Comparison of ENCODE assay signal across 17 cellular contexts in the genomic region with DNA sequence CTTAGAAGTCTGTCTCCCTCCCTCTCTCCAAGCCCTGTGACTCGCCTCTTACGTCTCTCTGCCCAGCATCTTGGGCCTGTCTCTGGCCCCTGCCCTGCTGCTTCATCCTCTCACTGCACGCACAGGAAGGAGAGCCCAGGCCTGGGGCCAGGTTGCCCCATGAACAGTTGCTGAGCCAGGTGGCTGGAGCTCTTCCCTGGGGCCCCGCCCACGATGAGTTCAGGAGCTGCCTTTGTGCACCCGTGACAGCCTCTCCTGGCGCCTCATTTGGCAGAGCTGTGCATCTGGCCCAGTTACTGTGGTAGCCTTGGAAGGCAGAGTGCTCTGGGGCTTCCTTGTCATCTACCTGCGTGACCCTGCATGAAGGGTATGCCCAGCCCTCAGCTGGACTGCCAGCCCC. TPM values are rescaled to one million over a fixed set of nuclear protein-coding genes. Genes with fewer than 3 reads are reported as not detected.
DNase-seq lines count a peak whose midpoint lies in the region; ATAC-seq lines count a peak whose summit lies in the region.
"Had no signal": no experiment of that assay in that cellular context is flagged by ENCODE, and none has a peak within 500 bp of the region (broad histone marks: within the 10 kb centered on the region; RNA-seq: fewer than 3 reads in every experiment).

No MANE protein-coding gene starts in this region.

- DNase-seq in NCI-H2081 (lab: John Stamatoyannopoulos, UW) (peak; percentile 33 to 39), NCI-H2081 treated with DMSO at 0.1 percent for 48 hours (lab: John Stamatoyannopoulos, UW) (no peak), NCI-H2171 treated with DMSO at 0.1 percent for 48 hours (lab: John Stamatoyannopoulos, UW) (peak; percentile 97), cerebellum (ENCODE audit: low spot score) (peak; percentile 91), pons (ENCODE audit: low spot score) (peak; percentile 2)
- DNase-seq in natural killer cell treated with Interleukin-12 subunit alpha and Interleukin-12 subunit beta and Interleukin-15 and Interleukin-18, amount 100 ng/mL, for 72 hours (ENCODE audit: low spot score) = no peak
- DNase-seq: activated CD4-positive, alpha-beta memory T cell treated with anti-CD3 and anti-CD28 coated beads, Interleukin-2, amount 10 ng/mL, durations not matched to agents 7 days and 5 days; amygdala; CD8-positive, alpha-beta memory T cell; cortex of kidney; NCI-H1092 treated with DMSO at 0.1 percent for 48 hours had no signal

- H3K36me3 Mint-ChIP-seq in natural killer cell treated with Interleukin-12 subunit alpha and Interleukin-12 subunit beta and Interleukin-15 and Interleukin-18, amount 100 ng/mL, for 72 hours = no peaks in the 10 kb centered on the region
- no peaks in the 10 kb centered on the region for H3K36me3 Mint-ChIP-seq in activated T-helper 17 cell treated with anti-CD3 and anti-CD28 coated beads, Interleukin-2, amount 50 U/mL, for 72 hours (ENCODE audit: low read depth)
- H3K36me3 Mint-ChIP-seq: CD8-positive, alpha-beta memory T cell had no signal

- no peaks in the 10 kb centered on the region for H3K9me3 Mint-ChIP-seq in natural killer cell treated with Interleukin-12 subunit alpha and Interleukin-12 subunit beta and Interleukin-15 and Interleukin-18, amount 100 ng/mL, for 72 hours
- no peaks in the 10 kb centered on the region for H3K9me3 Mint-ChIP-seq in activated T-helper 17 cell treated with anti-CD3 and anti-CD28 coated beads, Interleukin-2, amount 50 U/mL, for 72 hours
- H3K9me3 Mint-ChIP-seq: activated CD4-positive, alpha-beta memory T cell treated with anti-CD3 and anti-CD28 coated beads, Interleukin-2, amount 10 ng/mL, durations not matched to agents 7 days and 5 days; CD8-positive, alpha-beta memory T cell had no signal

- no peak for ATAC-seq in natural killer cell treated with Interleukin-12 subunit alpha and Interleukin-12 subunit beta and Interleukin-15 and Interleukin-18, amount 100 ng/mL, for 72 hours
- ATAC-seq in activated T-helper 17 cell treated with anti-CD3 and anti-CD28 coated beads, Interleukin-2, amount 50 U/mL, for 72 hours (replicated peaks) = no peak
- no peak for ATAC-seq in HG03342 (IDR thresholded peaks at IDR 0.05; ENCODE audit: unreplicated experiment)

- H3K4me3 Mint-ChIP-seq in natural killer cell treated with Interleukin-12 subunit alpha and Interleukin-12 subunit beta and Interleukin-15 and Interleukin-18, amount 100 ng/mL, for 72 hours = no peak overlapping the region
- H3K4me3 Mint-ChIP-seq in activated T-helper 17 cell treated with anti-CD3 and anti-CD28 coated beads, Interleukin-2, amount 50 U/mL, for 72 hours = no peak overlapping the region
- H3K4me3 Mint-ChIP-seq: activated CD4-positive, alpha-beta memory T cell treated with anti-CD3 and anti-CD28 coated beads, Interleukin-2, amount 10 ng/mL, durations not matched to agents 7 days and 5 days; IgD-negative memory B cell had no signal

- H3K4me1 Mint-ChIP-seq in natural killer cell treated with Interleukin-12 subunit alpha and Interleukin-12 subunit beta and Interleukin-15 and Interleukin-18, amount 100 ng/mL, for 72 hours (ENCODE audit: low read depth in 2 of 2) = no peaks in the 10 kb centered on the region
- no peaks in the 10 kb centered on the region for H3K4me1 Mint-ChIP-seq in activated T-helper 17 cell treated with anti-CD3 and anti-CD28 coated beads, Interleukin-2, amount 50 U/mL, for 72 hours
- H3K4me1 Mint-ChIP-seq: activated CD4-positive, alpha-beta memory T cell treated with anti-CD3 and anti-CD28 coated beads, Interleukin-2, amount 10 ng/mL, durations not matched to agents 7 days and 5 days had no signal

- no peak overlapping the region for H3K27ac Mint-ChIP-seq in natural killer cell treated with Interleukin-12 subunit alpha and Interleukin-12 subunit beta and Interleukin-15 and Interleukin-18, amount 100 ng/mL, for 72 hours
- no peak overlapping the region for H3K27ac Mint-ChIP-seq in activated T-helper 17 cell treated with anti-CD3 and anti-CD28 coated beads, Interleukin-2, amount 50 U/mL, for 72 hours
- H3K27ac Mint-ChIP-seq: activated CD4-positive, alpha-beta memory T cell treated with anti-CD3 and anti-CD28 coated beads, Interleukin-2, amount 10 ng/mL, durations not matched to agents 7 days and 5 days; CD8-positive, alpha-beta memory T cell had no signal

- H3K27me3 Mint-ChIP-seq in natural killer cell treated with Interleukin-12 subunit alpha and Interleukin-12 subunit beta and Interleukin-15 and Interleukin-18, amount 100 ng/mL, for 72 hours = peaks cover 37 to 45% of the 10 kb centered on the region in 2 donors
- H3K27me3 Mint-ChIP-seq in activated T-helper 17 cell treated with anti-CD3 and anti-CD28 coated beads, Interleukin-2, amount 50 U/mL, for 72 hours = peaks cover 50% of the 10 kb centered on the region

RNA-seq across cellular contexts. Expression of a gene that starts 44.5 kb away (rescaled TPM):
- total RNA-seq in cerebellum = 0.36 TPM
- not detected for total RNA-seq in natural killer cell treated with Interleukin-12 subunit alpha and Interleukin-12 subunit beta and Interleukin-15 and Interleukin-18, amount 100 ng/mL, for 72 hours
- not detected for total RNA-seq in activated T-helper 17 cell treated with anti-CD3 and anti-CD28 coated beads, Interleukin-2, amount 50 U/mL, for 72 hours
- total RNA-seq: activated CD4-positive, alpha-beta memory T cell treated with anti-CD3 and anti-CD28 coated beads, Interleukin-2, amount 10 ng/mL, durations not matched to agents 7 days and 5 days; CD8-positive, alpha-beta memory T cell had no signal

RNA-seq across cellular contexts. Expression of a gene that starts 48.2 kb away (rescaled TPM):
- 2.9 TPM for total RNA-seq in cerebellum
- not detected for total RNA-seq in natural killer cell treated with Interleukin-12 subunit alpha and Interleukin-12 subunit beta and Interleukin-15 and Interleukin-18, amount 100 ng/mL, for 72 hours
- total RNA-seq in activated T-helper 17 cell treated with anti-CD3 and anti-CD28 coated beads, Interleukin-2, amount 50 U/mL, for 72 hours = not detected
- total RNA-seq: A172; activated CD4-positive, alpha-beta memory T cell treated with anti-CD3 and anti-CD28 coated beads, Interleukin-2, amount 10 ng/mL, durations not matched to agents 7 days and 5 days; CD8-positive, alpha-beta memory T cell; heart left ventricle; mucosa of gallbladder had no signal

Comparison
In these comparisons a context has a peak if more than half of its experiments do, and no peak if none do; other contexts are left out.
1. DNase-seq: peak in NCI-H2081 (2 of 2), NCI-H2171 treated with DMSO at 0.1 percent for 48 hours (single experiment), cerebellum (single experiment) and pons (single experiment); none in NCI-H2081 treated with DMSO at 0.1 percent for 48 hours (single experiment) and natural killer cell treated with Interleukin-12 subunit alpha and Interleukin-12 subunit beta and Interleukin-15 and Interleukin-18, amount 100 ng/mL, for 72 hours (single experiment).